8 cellular contexts compared by ENCODE assay signal in the genomic region with DNA sequence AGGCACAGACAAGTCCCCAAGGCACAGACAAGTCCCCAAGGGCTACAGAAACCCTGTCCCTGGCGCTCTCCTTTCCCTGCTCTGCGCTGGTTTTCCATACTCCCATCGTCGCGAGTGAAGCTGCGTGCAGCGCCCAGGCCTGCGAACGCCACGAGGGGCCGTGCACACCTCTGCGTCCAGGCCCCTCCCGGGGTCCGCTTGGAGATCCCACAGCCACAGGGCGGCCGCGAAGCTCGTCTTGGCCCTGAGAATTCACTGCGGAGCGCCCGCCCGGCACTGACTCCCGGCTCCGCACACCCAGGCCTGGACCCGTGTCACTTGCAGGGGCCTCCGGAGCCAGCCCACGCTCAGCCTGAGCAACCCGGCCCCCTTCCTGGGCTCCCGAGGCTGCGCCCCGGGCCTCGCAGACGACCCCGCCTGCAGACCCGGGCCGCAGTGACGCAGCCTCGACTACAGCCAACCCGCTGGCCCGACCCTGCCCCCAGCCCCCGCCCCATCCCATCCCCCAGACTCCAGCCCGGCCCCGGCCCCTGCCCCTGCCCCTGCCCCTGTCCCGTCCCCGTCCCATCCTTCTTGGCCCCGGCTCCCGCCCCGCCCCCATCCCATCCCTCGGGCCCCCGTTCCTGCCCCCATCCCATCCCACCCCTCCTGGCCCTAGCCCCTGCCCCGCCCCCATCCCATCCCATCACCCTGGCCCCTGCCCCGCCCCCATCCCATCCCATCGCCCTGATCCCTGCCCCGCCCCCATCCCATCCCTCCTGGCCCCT. TPM values are rescaled to one million over a fixed set of nuclear protein-coding genes. Genes with fewer than 3 reads are reported as not detected.
DNase-seq lines count a peak whose midpoint lies in the region; ATAC-seq and TF ChIP-seq lines count a peak whose summit lies in the region.

No MANE protein-coding gene starts in this region.

- BruUV-seq in A673 (replicated peaks; lab: Mats Ljungman, UMichigan) = no TSS peak

- no peaks in the 10 kb centered on the region for H3K4me1 ChIP-seq in A673 (ENCODE audit: insufficient read depth, low read length, poor library complexity, severe bottlenecking)
- H3K4me1 ChIP-seq in Karpas-422 (ENCODE audit: low read length) = peaks cover 8% of the 10 kb centered on the region
- peaks cover 6% of the 10 kb centered on the region for H3K4me1 ChIP-seq in mucosa of stomach (ENCODE audit: control insufficient read depth, insufficient read depth, low read length)

- no peaks in the 10 kb centered on the region for H3K27me3 ChIP-seq in A673 (replicated peaks; ENCODE audit: insufficient read depth, low read depth, low read length, poor library complexity)
- H3K27me3 ChIP-seq in Karpas-422 (ENCODE audit: low read length) = no peaks in the 10 kb centered on the region
- no peaks in the 10 kb centered on the region for H3K27me3 ChIP-seq in mucosa of stomach (ENCODE audit: control insufficient read depth, insufficient read depth, low read length)

- H3K27me3 Mint-ChIP-seq in chondrocyte (ENCODE audit: low read depth) = no peaks in the 10 kb centered on the region

- H3K9ac ChIP-seq in Karpas-422 (ENCODE audit: low read length) = peak overlapping the region; percentile 85
- H3K9ac ChIP-seq in mucosa of stomach (ENCODE audit: low read length) = peak overlapping the region; percentile 39

- peak overlapping the region; percentile 94 for H3K4me3 ChIP-seq in A673 (ENCODE audit: low read depth, low read length, poor library complexity, severe bottlenecking)
- H3K4me3 ChIP-seq in Karpas-422 (ENCODE audit: low read length) = peak overlapping the region; percentile 90; the same call in 1 of the 2 replicates
- H3K4me3 ChIP-seq in mucosa of stomach (ENCODE audit: low read length) = no peak overlapping the region

- DNase-seq in A673 (ENCODE audit: low spot score) (no peak), Karpas-422 (no peak), chondrocyte (ENCODE audit: low spot score) (peak; percentile 74), activated gamma-delta T cell (lab: John Stamatoyannopoulos, UW) (no peak), T-helper 9 cell (no peak)
- no peak for DNase-seq in effector CD4-positive, alpha-beta T cell

- H3K9me3 ChIP-seq in A673 (ENCODE audit: low read depth, low read length, poor library complexity, severe bottlenecking) (no peaks in the 10 kb centered on the region), Karpas-422 (ENCODE audit: low read length) (no peaks in the 10 kb centered on the region), mucosa of stomach (ENCODE audit: control insufficient read depth, low read length) (no peaks in the 10 kb centered on the region)

- peak overlapping the region; percentile 71 for H3K4me2 ChIP-seq in Karpas-422 (ENCODE audit: low read depth, low read length, poor library complexity, severe bottlenecking)

- ATAC-seq in HG03095 (IDR thresholded peaks at IDR 0.05; ENCODE audit: unreplicated experiment) = no peak

- peaks cover 9% of the 10 kb centered on the region for H3K79me2 ChIP-seq in Karpas-422 (ENCODE audit: low read length)

- H3K36me3 Mint-ChIP-seq in chondrocyte (ENCODE audit: low read depth) = peaks cover 21% of the 10 kb centered on the region

- H2AFZ ChIP-seq in Karpas-422 (ENCODE audit: low read length) = no peak overlapping the region

- peaks cover 46% of the 10 kb centered on the region for H3K4me1 Mint-ChIP-seq in chondrocyte (ENCODE audit: low read depth)

- CTCF ChIA-PET in A673 (lab: Charles Lee) = no interaction called here

- H4K20me1 ChIP-seq in Karpas-422 (ENCODE audit: insufficient read depth, low read depth, low read length) = no peaks in the 10 kb centered on the region; the same call in 1 of the 2 replicates

- no peak overlapping the region for H3K27ac ChIP-seq in A673 (ENCODE audit: low read depth, low read length, poor library complexity, severe bottlenecking)
- H3K27ac ChIP-seq in Karpas-422 (ENCODE audit: low read length) = no peak overlapping the region

- no peaks in the 10 kb centered on the region for H3K9me3 Mint-ChIP-seq in chondrocyte (ENCODE audit: low read depth)

- peak overlapping the region; percentile 61 for H3K27ac Mint-ChIP-seq in chondrocyte (ENCODE audit: unreplicated experiment)

- H3K4me3 Mint-ChIP-seq in chondrocyte (ENCODE audit: unreplicated experiment) = peak overlapping the region; percentile 75

- H3K36me3 ChIP-seq in A673 (ENCODE audit: insufficient read depth, low read length, poor library complexity, severe bottlenecking) (peaks cover 28% of the 10 kb centered on the region), Karpas-422 (ENCODE audit: insufficient read depth, low read length) (no peaks in the 10 kb centered on the region), mucosa of stomach (ENCODE audit: control insufficient read depth, insufficient read depth, low read length) (no peaks in the 10 kb centered on the region)

- TF ChIP-seq CTCF in A673 (conservative IDR thresholded peaks at IDR 0.05; ENCODE audit: low read depth, low read length) (no peak), chondrocyte (IDR thresholded peaks at IDR 0.05) (no peak)

- intact Hi-C loops in A673 (cut with micrococcal nuclease; ENCODE audit: unreplicated experiment) = no loop called here

- no peaks in the 10 kb centered on the region for H3K9me2 ChIP-seq in Karpas-422 (replicated peaks; ENCODE audit: insufficient read depth, low read length)

- POLR2A ChIA-PET in A673 (lab: Charles Lee; ENCODE audit: low non-redundant PET) = interaction anchor here (0.6 kb wide), 1 partner anchor 880 kb away, joined by 5 read pairs; no protein-coding TSS in a partner anchor

RNA-seq across cellular contexts. Expression of a gene that starts 0.8 kb away (rescaled TPM):
- total RNA-seq in A673 (2021) (25.1 and 29.5 TPM in 2 replicates), chondrocyte (59.9 to 73.6 TPM (median 72.4 TPM) in 3 replicates)
- 10.5 and 18.0 TPM in 2 replicates for total RNA-seq in Karpas-422 (2014; rRNA removed; shearing (Covaris generic); ENCODE audit: low replicate concordance)
